Comparison of ENCODE assay signal across 1 cellular context in genomic region chr17:80349437-80350160, GRCh38.
TF ChIP-seq lines count a peak whose summit lies in the region.

No MANE protein-coding gene starts in this region.

TF ChIP-seq in SK-N-SH treated with all-trans-retinoic acid at 6 μM for 48 hours, 23 proteins besides CTCF, POLR2A, EP300 and RAD21 (continued from another document):
- no peak for TF ChIP-seq TSHZ2 (CRISPR knock-in tag; IDR thresholded peaks at IDR 0.05)
- no peak for TF ChIP-seq TOX (CRISPR knock-in tag; IDR thresholded peaks at IDR 0.05; ENCODE audit: borderline replicate concordance)
- no peak for TF ChIP-seq OSR1 (CRISPR knock-in tag; IDR thresholded peaks at IDR 0.05)
- no peak for TF ChIP-seq POU6F1 (CRISPR knock-in tag; IDR thresholded peaks at IDR 0.05; ENCODE audit: borderline replicate concordance, low read depth)
- no peak for TF ChIP-seq CSRNP3 (CRISPR knock-in tag; IDR thresholded peaks at IDR 0.05)
- TF ChIP-seq ZNF70 (CRISPR knock-in tag; IDR thresholded peaks at IDR 0.05) = no peak
- TF ChIP-seq CREB5 (CRISPR knock-in tag; IDR thresholded peaks at IDR 0.05; ENCODE audit: low read depth) = no peak
- TF ChIP-seq ESRRG (CRISPR knock-in tag; IDR thresholded peaks at IDR 0.05) = no peak
- TF ChIP-seq ZFP30 (CRISPR knock-in tag; IDR thresholded peaks at IDR 0.05) = no peak
TF ChIP-seq in SK-N-SH treated with all-trans-retinoic acid at 6 μM for 48 hours: peak in this region for 0.
